ENCODE assay signal across 8 cellular contexts in genomic region chr10:109922976-109923921, GRCh38. TPM values are rescaled to one million over a fixed set of nuclear protein-coding genes. Genes with fewer than 3 reads are reported as not detected.
DNase-seq lines count a peak whose midpoint lies in the region; ATAC-seq and TF ChIP-seq lines count a peak whose summit lies in the region.

Gene XPNPEP1, minus strand, starts transcription at chr10:109923511. Its CDS starts 78 bp downstream, at chr10:109923433.

- peak within 1 kb of the TSS; percentile 94 for H3K27ac Mint-ChIP-seq in activated CD8-positive, alpha-beta T cell treated with anti-CD3 and anti-CD28 coated beads for 36 hours

- peaks cover 50% of the 10 kb centered on the region for H3K4me1 Mint-ChIP-seq in activated CD8-positive, alpha-beta T cell treated with anti-CD3 and anti-CD28 coated beads for 36 hours (ENCODE audit: low read depth)

- no peaks in the 10 kb centered on the region; the same call in 1 of the 2 replicates for H4K20me1 ChIP-seq in BLaER1

- peak within 1 kb of the TSS; percentile 82 for H3K9ac ChIP-seq in BLaER1

- POLR2A ChIA-PET in activated CD8-positive, alpha-beta T cell treated with anti-CD3 and anti-CD28 coated beads for 36 hours (lab: Charles Lee), result interaction anchor here (1.0 to 2.5 kb wide), 3 partner anchors 11 to 14 kb away, joined by 3 to 10 read pairs (median 3); no protein-coding TSS in a partner anchor

- no peak for TF ChIP-seq CTCF in activated CD8-positive, alpha-beta T cell treated with anti-CD3 and anti-CD28 coated beads for 36 hours (IDR thresholded peaks at IDR 0.05)

- ATAC-seq in HG03432 (IDR thresholded peaks at IDR 0.05; ENCODE audit: unreplicated experiment), result peak; percentile 98
- peak; percentile 92 for ATAC-seq in activated CD8-positive, alpha-beta T cell treated with anti-CD3 and anti-CD28 coated beads for 36 hours

- H3K4me2 ChIP-seq in BLaER1, result peak within 1 kb of the TSS; percentile 89

- intact Hi-C loops in activated CD8-positive, alpha-beta T cell treated with anti-CD3 and anti-CD28 coated beads for 36 hours (cut with micrococcal nuclease), result no loop called here

- H3K27me3 Mint-ChIP-seq in activated CD8-positive, alpha-beta T cell treated with anti-CD3 and anti-CD28 coated beads for 36 hours, result no peaks in the 10 kb centered on the region

- CTCF ChIA-PET in activated CD8-positive, alpha-beta T cell treated with anti-CD3 and anti-CD28 coated beads for 36 hours (lab: Charles Lee), result interaction anchor here (1.2 kb wide), 1 partner anchor 39 kb away, joined by 3 read pairs; no protein-coding TSS in a partner anchor

- H3K4me1 ChIP-seq in BLaER1 (peaks cover 21% of the 10 kb centered on the region), ectodermal cell (ENCODE audit: control insufficient read depth, insufficient read depth, low read length) (no peaks in the 10 kb centered on the region)

- H3K36me3 ChIP-seq in BLaER1 (peaks cover 15% of the 10 kb centered on the region), ectodermal cell (ENCODE audit: control insufficient read depth, insufficient read depth, low read length) (no peaks in the 10 kb centered on the region)

- no peaks in the 10 kb centered on the region for H3K9me3 Mint-ChIP-seq in activated CD8-positive, alpha-beta T cell treated with anti-CD3 and anti-CD28 coated beads for 36 hours

- DNase-seq in GM19238 (ENCODE audit: insufficient read length, low spot score) (peak; percentile 91), NCI-H82 (lab: John Stamatoyannopoulos, UW) (peak; percentile 78), lung microvascular endothelial cell (ENCODE audit: low read depth in 2 of 2) (peak; percentile 89 to 93)
- peak; percentile 89 for DNase-seq in activated CD8-positive, alpha-beta T cell treated with anti-CD3 and anti-CD28 coated beads for 36 hours
- peak; percentile 52 to 59 (median 53) for DNase-seq in stimulated activated CD4-positive, alpha-beta T cell treated with anti-CD3 and anti-CD28 coated beads, TNF-alpha, amount 100 ng/mL, for 4 hours (ENCODE audit: low read depth in 3 of 3)

- 6% methylated on average over 105 of the region's 105 CpGs for WGBS in ectodermal cell, 2 experiments

- H3K27me3 ChIP-seq in BLaER1 (no peaks in the 10 kb centered on the region), ectodermal cell (ENCODE audit: control insufficient read depth, insufficient read depth, low read length, poor library complexity, severe bottlenecking) (peaks cover 6% of the 10 kb centered on the region)

- peaks cover 34% of the 10 kb centered on the region for H3K36me3 Mint-ChIP-seq in activated CD8-positive, alpha-beta T cell treated with anti-CD3 and anti-CD28 coated beads for 36 hours (ENCODE audit: low read depth)

- peaks cover 10% of the 10 kb centered on the region for H3K9me3 ChIP-seq in BLaER1
- no peaks in the 10 kb centered on the region for H3K9me3 ChIP-seq in ectodermal cell (ENCODE audit: control insufficient read depth, low read length)

- H3K4me3 ChIP-seq in BLaER1, result peak within 1 kb of the TSS; percentile 81
- peak within 1 kb of the TSS; percentile 83 for H3K4me3 ChIP-seq in ectodermal cell (ENCODE audit: insufficient read depth, low read depth, low read length)

- peak within 1 kb of the TSS; percentile 95 for H3K4me3 Mint-ChIP-seq in activated CD8-positive, alpha-beta T cell treated with anti-CD3 and anti-CD28 coated beads for 36 hours

- peak within 1 kb of the TSS; percentile 82 for H3K27ac ChIP-seq in BLaER1
- no peak within 1 kb of the TSS for H3K27ac ChIP-seq in ectodermal cell (ENCODE audit: insufficient read depth, low read depth, low read length, poor library complexity, severe bottlenecking)

RNA-seq across cellular contexts. Expression of gene XPNPEP1, which starts in this region (rescaled TPM):
- 10 to 100 TPM; 96.5 to 97.0 TPM for total RNA-seq in activated CD8-positive, alpha-beta T cell treated with anti-CD3 and anti-CD28 coated beads for 36 hours
- polyA plus RNA-seq in ectodermal cell (2013, experiment 1 of 4), result 68.1 TPM
- 84.0 TPM for polyA plus RNA-seq in ectodermal cell (2013, experiment 2 of 4)
- polyA plus RNA-seq in ectodermal cell (2013, experiment 3 of 4), result 54.0 TPM
- 59.5 TPM for polyA plus RNA-seq in ectodermal cell (2013, experiment 4 of 4)
- total RNA-seq in lung microvascular endothelial cell, result 123 and 136 TPM in 2 replicates
